Comparison of ENCODE assay signal across 2 cellular contexts in the genomic region with DNA sequence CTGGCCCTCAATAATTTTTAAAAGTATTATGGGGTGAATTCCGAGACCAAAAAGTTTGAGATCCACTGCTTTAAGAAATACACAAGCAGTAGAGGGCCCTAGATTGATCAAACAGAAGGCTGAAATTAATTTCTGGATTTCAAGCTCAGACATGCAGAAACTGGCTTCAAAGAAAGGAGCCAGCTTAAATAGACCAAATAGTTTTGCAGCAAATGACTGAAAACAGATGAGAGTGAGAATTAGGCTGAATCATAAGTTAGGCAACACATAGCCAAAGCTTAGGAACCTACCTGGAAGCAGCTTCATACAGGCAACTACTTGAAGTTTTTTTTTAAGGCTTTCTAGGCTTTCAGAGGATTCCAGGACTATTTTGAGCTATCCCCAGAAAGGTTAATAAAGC.
TF ChIP-seq lines count a peak whose summit lies in the region.

No MANE protein-coding gene starts in this region.

TF ChIP-seq in IMR-90, 13 proteins besides CTCF, POLR2A, EP300 and RAD21:
- TF ChIP-seq RCOR1 (IDR thresholded peaks at IDR 0.05; ENCODE audit: insufficient replicate concordance, low read length): no peak
- TF ChIP-seq RFX5 (IDR thresholded peaks at IDR 0.05; ENCODE audit: low read depth, low read length): no peak
- no peak for TF ChIP-seq FOS (IDR thresholded peaks at IDR 0.05; ENCODE audit: low read depth, low read length)
- no peak for TF ChIP-seq CEBPB (IDR thresholded peaks at IDR 0.05; ENCODE audit: low read depth, low read length)
- TF ChIP-seq NFE2L2 (IDR thresholded peaks at IDR 0.05; ENCODE audit: low read depth, low read length): no peak
- TF ChIP-seq BHLHE40 (IDR thresholded peaks at IDR 0.05; ENCODE audit: low read depth, low read length): no peak
- TF ChIP-seq CHD1 (IDR thresholded peaks at IDR 0.05; ENCODE audit: low read depth, low read length): no peak
- TF ChIP-seq SMC3 (IDR thresholded peaks at IDR 0.05; ENCODE audit: low read depth, low read length): no peak
- TF ChIP-seq MXI1 (IDR thresholded peaks at IDR 0.05; ENCODE audit: borderline replicate concordance, low read depth, low read length): no peak
- TF ChIP-seq MAFK (IDR thresholded peaks at IDR 0.05; ENCODE audit: low read depth, low read length): no peak

TF ChIP-seq in K562, 482 proteins besides CTCF, POLR2A, EP300 and RAD21:
- TF ChIP-seq, protein P1, sequence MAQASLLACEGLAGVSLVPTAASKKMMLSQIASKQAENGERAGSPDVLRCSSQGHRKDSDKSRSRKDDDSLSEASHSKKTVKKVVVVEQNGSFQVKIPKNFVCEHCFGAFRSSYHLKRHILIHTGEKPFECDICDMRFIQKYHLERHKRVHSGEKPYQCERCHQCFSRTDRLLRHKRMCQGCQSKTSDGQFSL (CRISPR knock-in tag; IDR thresholded peaks at IDR 0.05): no peak
- TF ChIP-seq, protein P1 (tag; IDR thresholded peaks at IDR 0.05): no peak
- TF ChIP-seq RUNX1 (IDR thresholded peaks at IDR 0.05; ENCODE audit: low read depth) (no peak), ATF1 (CRISPR knock-in tag; IDR thresholded peaks at IDR 0.05) (no peak), ATF1 (tag; IDR thresholded peaks at IDR 0.05) (no peak), HDGF (IDR thresholded peaks at IDR 0.05) (no peak), THRAP3 (IDR thresholded peaks at IDR 0.05; ENCODE audit: borderline replicate concordance) (no peak), FOXM1 (IDR thresholded peaks at IDR 0.05; ENCODE audit: low read depth) (no peak), FOXM1 (CRISPR knock-in tag; IDR thresholded peaks at IDR 0.05; ENCODE audit: low read depth) (no peak)
- TF ChIP-seq, protein P2, sequence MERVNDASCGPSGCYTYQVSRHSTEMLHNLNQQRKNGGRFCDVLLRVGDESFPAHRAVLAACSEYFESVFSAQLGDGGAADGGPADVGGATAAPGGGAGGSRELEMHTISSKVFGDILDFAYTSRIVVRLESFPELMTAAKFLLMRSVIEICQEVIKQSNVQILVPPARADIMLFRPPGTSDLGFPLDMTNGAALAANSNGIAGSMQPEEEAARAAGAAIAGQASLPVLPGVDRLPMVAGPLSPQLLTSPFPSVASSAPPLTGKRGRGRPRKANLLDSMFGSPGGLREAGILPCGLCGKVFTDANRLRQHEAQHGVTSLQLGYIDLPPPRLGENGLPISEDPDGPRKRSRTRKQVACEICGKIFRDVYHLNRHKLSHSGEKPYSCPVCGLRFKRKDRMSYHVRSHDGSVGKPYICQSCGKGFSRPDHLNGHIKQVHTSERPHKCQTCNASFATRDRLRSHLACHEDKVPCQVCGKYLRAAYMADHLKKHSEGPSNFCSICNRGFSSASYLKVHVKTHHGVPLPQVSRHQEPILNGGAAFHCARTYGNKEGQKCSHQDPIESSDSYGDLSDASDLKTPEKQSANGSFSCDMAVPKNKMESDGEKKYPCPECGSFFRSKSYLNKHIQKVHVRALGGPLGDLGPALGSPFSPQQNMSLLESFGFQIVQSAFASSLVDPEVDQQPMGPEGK (CRISPR knock-in tag; IDR thresholded peaks at IDR 0.05; ENCODE audit: borderline replicate concordance): no peak
